In the genomic region with DNA sequence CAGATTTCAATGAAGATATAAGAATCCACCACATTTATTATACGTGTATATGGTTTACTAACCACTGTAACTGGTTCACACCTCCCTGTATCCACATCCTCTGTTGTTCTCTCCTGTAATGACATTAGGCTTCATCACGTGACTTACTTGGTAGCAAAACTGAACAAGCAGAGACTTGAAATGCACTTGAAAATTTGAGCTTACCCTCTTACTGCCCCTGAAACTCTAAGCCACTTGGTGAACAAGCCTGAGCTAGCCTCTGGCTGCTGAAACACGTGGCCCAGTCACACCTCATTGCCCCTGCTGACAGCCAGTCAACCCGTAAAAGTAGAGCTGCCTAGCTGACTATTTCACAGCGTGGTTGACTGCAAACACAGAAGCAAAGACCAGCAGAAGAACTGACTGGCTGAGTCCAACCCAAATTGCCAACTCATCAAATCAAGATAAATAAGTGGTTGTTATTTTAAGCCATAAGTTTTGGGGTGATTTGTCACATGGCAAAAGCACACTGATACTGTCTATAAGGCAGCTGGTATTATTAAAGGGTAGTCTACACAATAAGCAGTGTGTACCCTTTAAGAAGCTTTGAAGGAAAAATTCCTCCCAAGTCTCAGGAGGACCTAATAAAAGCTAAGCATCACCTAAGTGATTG, we compare ENCODE assay signal across 1 cellular context.
A peak's percentile ranks its signal among the peaks of the same experiment; 100 is the strongest.
TF ChIP-seq lines count a peak whose summit lies in the region.

No MANE protein-coding gene starts in this region.

TF ChIP-seq in K562, 482 proteins besides CTCF, POLR2A, EP300 and RAD21 (continued from another document):
- TF ChIP-seq, protein P1, sequence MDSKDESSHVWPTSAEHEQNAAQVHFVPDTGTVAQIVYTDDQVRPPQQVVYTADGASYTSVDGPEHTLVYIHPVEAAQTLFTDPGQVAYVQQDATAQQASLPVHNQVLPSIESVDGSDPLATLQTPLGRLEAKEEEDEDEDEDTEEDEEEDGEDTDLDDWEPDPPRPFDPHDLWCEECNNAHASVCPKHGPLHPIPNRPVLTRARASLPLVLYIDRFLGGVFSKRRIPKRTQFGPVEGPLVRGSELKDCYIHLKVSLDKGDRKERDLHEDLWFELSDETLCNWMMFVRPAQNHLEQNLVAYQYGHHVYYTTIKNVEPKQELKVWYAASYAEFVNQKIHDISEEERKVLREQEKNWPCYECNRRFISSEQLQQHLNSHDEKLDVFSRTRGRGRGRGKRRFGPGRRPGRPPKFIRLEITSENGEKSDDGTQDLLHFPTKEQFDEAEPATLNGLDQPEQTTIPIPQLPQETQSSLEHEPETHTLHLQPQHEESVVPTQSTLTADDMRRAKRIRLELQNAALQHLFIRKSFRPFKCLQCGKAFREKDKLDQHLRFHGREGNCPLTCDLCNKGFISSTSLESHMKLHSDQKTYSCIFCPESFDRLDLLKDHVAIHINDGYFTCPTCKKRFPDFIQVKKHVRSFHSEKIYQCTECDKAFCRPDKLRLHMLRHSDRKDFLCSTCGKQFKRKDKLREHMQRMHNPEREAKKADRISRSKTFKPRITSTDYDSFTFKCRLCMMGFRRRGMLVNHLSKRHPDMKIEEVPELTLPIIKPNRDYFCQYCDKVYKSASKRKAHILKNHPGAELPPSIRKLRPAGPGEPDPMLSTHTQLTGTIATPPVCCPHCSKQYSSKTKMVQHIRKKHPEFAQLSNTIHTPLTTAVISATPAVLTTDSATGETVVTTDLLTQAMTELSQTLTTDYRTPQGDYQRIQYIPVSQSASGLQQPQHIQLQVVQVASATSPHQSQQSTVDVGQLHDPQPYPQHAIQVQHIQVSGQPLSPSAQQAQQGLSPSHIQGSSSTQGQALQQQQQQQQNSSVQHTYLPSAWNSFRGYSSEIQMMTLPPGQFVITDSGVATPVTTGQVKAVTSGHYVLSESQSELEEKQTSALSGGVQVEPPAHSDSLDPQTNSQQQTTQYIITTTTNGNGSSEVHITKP (IDR thresholded peaks at IDR 0.05; ENCODE audit: partially characterized antibody), result no peak
- TF ChIP-seq MAFG (tag; conservative IDR thresholded peaks at IDR 0.05) (peak; percentile 62), MAFF (IDR thresholded peaks at IDR 0.05; ENCODE audit: low read length) (peak; percentile 48; the same call in 1 of the 2 replicates), RAD51 (IDR thresholded peaks at IDR 0.05; ENCODE audit: borderline replicate concordance, low read depth) (0 out of 2 replicates have a peak, but pooled peaks have one; percentile 40)
